ENCODE assay signal across 11 cellular contexts in the genomic region with DNA sequence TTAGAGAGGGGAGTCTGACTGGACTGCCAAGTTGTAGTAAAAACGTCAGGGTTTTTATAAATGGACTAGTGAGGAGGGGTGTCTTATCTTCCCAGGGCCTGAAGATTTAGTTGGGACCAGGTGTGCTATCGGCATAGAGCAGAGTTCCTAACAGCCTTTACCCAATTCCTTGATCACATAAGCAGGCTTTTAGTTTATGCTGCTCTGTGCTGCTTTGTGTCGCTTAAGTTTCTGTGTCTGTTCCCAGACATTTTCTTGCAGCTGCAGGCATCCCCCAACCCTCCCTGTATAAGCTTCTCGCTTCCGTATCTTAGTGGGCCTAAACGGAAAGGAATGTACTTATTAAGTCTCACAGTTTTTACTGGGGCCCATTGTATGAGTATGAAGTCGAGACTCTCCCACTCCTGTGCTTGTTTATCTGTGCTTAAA. TPM values are rescaled to one million over a fixed set of nuclear protein-coding genes. Genes with fewer than 3 reads are reported as not detected.
DNase-seq lines count a peak whose midpoint lies in the region; ATAC-seq and TF ChIP-seq lines count a peak whose summit lies in the region.
"Had no signal": no experiment of that assay in that cellular context is flagged by ENCODE, and none has a peak within 500 bp of the region (broad histone marks: within the 10 kb centered on the region; RNA-seq: fewer than 3 reads in every experiment).

No MANE protein-coding gene starts in this region.

- H3K4me3 ChIP-seq in left ventricle myocardium inferior (peak overlapping the region; percentile 37), right atrium auricular region (peak overlapping the region in 1 of 2 donors; percentile 12), aorta (ENCODE audit: low read length in 2 of 2) (peak overlapping the region; percentile 46 to 73), lower leg skin (ENCODE audit: low read depth, poor library complexity, severe bottlenecking) (no peak overlapping the region)

- DNase-seq in left ventricle myocardium inferior (no peak), right atrium auricular region (ENCODE audit: low spot score) (no peak), dedifferentiated amniotic fluid mesenchymal stem cell (ENCODE audit: extremely low spot score) (peak; percentile 34), myocyte (ENCODE audit: low read depth) (peak; percentile 44), aorta (no peak), lower leg skin (ENCODE audit: low spot score in 2 of 2) (no peak), NCI-H1048 (lab: John Stamatoyannopoulos, UW) (no peak), mesenteric fat pad (ENCODE audit: low spot score) (no peak)
- DNase-seq: activated CD4-positive, alpha-beta T cell treated with anti-CD3 and anti-CD28 coated beads for 4 hours; NCI-H226 had no signal

- H3K9me3 ChIP-seq in left ventricle myocardium inferior (replicated peaks) (no peaks in the 10 kb centered on the region), right atrium auricular region (no peaks in the 10 kb centered on the region), aorta (ENCODE audit: control insufficient read depth, low read length) (no peaks in the 10 kb centered on the region)

- H3K36me3 ChIP-seq in left ventricle myocardium inferior (peaks cover 6% of the 10 kb centered on the region), right atrium auricular region (no peaks in the 10 kb centered on the region), aorta (ENCODE audit: control insufficient read depth in 1 of 2, insufficient read depth in 2 of 2, low read length in 1 of 2) (no peaks in the 10 kb centered on the region)

- TF ChIP-seq CTCF in left ventricle myocardium inferior (IDR thresholded peaks at IDR 0.05; ENCODE audit: borderline replicate concordance) (no peak), right atrium auricular region (IDR thresholded peaks at IDR 0.05) (no peak), lower leg skin (IDR thresholded peaks at IDR 0.05) (no peak)

- H3K27me3 ChIP-seq in left ventricle myocardium inferior (ENCODE audit: low read depth) (no peaks in the 10 kb centered on the region), right atrium auricular region (no peaks in the 10 kb centered on the region), aorta (ENCODE audit: control insufficient read depth in 1 of 2, insufficient read depth in 2 of 2, low read length in 1 of 2) (no peaks in the 10 kb centered on the region)

- no peak for TF ChIP-seq POLR2A in lower leg skin (IDR thresholded peaks at IDR 0.05)

- intact Hi-C loops in left ventricle myocardium inferior (cut with micrococcal nuclease), result no loop called here
- intact Hi-C loops in aorta (cut with DNase I), result loop anchor here in 1 of 2 donors (5.0 to 10.0 kb wide), 4 partner anchors 131 to 346 kb away; partner anchors contain the start of gene KLF9
- intact Hi-C loops in lower leg skin (cut with DNase I; ENCODE audit: low total_unique reads), result no loop called here

- H3K4me1 ChIP-seq in left ventricle myocardium inferior, result peaks cover 39% of the 10 kb centered on the region
- peaks cover 0 to 33% of the 10 kb centered on the region in 2 donors for H3K4me1 ChIP-seq in right atrium auricular region
- H3K4me1 ChIP-seq in aorta (ENCODE audit: control insufficient read depth in 1 of 2, insufficient read depth in 2 of 2, low read length in 2 of 2), result peaks cover 1 to 2% of the 10 kb centered on the region in 2 donors

- no peak overlapping the region for H3K27ac ChIP-seq in left ventricle myocardium inferior (replicated peaks)
- H3K27ac ChIP-seq in right atrium auricular region, result peak overlapping the region in 1 of 2 donors; percentile 45
- peak overlapping the region in 1 of 2 donors; percentile 24 for H3K27ac ChIP-seq in aorta (ENCODE audit: low read depth in 1 of 2, low read length in 2 of 2)
- H3K27ac ChIP-seq: C4-2B had no signal

- 6 to 9% methylated on average over 7 of the region's 7 CpGs for WGBS in aorta, 2 donors
- WGBS in lower leg skin, 2 donors, result 37 to 41% methylated on average over 7 of the region's 7 CpGs

- ATAC-seq in aorta (ENCODE audit: low FRiP score), result no peak

RNA-seq across cellular contexts. Expression of gene SMC5, which starts 2.6 kb away (rescaled TPM):
- 11.0 TPM for total RNA-seq in left ventricle myocardium inferior
- total RNA-seq in right atrium auricular region, result 10 to 100 TPM; 11.4 to 15.0 TPM
- total RNA-seq in myocyte, result 26.0 and 28.5 TPM in 2 replicates
- 7.0 TPM for polyA plus RNA-seq in myocyte (2012)
- total RNA-seq in aorta, result 10 to 100 TPM; 36.4 to 37.0 TPM
- polyA plus RNA-seq in aorta, result 10 to 100 TPM; 10.3 to 19.0 TPM
- total RNA-seq in lower leg skin, result 10 to 100 TPM; 15.1 to 26.7 (median 19.1) TPM
- total RNA-seq in mesenteric fat pad, result 23.5 TPM

Comparison
In these comparisons a context has a peak if more than half of its experiments do, and no peak if none do; other contexts are left out.
1. DNase-seq: peak in dedifferentiated amniotic fluid mesenchymal stem cell (single experiment) and myocyte (single experiment); none in left ventricle myocardium inferior (single experiment), right atrium auricular region (single experiment), aorta (0 of 2), lower leg skin (0 of 2), NCI-H1048 (single experiment) and mesenteric fat pad (single experiment).